1 cellular context compared by ENCODE assay signal in the genomic region with DNA sequence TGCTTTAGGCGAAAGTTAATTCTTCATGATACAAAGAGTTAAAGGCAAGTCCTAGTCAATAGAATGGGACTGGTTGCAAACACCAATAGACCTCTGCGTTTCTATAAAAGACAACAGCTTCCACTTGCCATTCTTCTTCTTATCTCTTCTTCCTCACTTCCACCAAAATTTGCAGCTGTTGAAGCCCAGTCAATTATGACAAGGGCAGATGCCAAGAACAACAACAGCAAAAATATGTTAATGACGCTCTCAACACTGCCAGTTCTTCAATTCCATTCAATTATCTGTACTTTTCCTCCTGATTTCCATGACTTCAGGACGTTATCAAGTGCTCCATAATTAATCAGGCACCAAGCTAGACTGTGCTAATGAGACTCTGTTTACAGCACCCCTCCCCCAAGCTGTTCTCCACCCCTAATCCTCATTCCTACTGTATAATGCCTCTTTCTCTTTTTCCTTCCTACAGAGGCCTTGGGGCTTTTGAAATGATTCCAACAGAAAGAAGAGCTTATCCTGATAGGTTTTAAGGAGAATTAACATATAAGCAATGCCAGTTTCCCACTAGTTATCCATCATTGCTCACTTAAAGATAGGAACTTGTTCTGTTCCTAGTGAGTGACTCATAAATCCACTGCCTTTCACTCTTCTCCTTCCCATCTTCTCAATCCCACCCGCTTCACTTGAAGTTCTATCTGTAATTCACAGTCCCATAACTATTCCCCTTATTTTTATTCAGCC.
TF ChIP-seq lines count a peak whose summit lies in the region.

No MANE protein-coding gene starts in this region.

TF ChIP-seq in A549, 52 proteins besides CTCF, POLR2A, EP300 and RAD21 (continued from another document):
- TF ChIP-seq, protein P1, sequence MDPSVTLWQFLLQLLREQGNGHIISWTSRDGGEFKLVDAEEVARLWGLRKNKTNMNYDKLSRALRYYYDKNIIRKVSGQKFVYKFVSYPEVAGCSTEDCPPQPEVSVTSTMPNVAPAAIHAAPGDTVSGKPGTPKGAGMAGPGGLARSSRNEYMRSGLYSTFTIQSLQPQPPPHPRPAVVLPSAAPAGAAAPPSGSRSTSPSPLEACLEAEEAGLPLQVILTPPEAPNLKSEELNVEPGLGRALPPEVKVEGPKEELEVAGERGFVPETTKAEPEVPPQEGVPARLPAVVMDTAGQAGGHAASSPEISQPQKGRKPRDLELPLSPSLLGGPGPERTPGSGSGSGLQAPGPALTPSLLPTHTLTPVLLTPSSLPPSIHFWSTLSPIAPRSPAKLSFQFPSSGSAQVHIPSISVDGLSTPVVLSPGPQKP (IDR thresholded peaks at IDR 0.05; ENCODE audit: low read depth, low read length), result no peak
- TF ChIP-seq ZC3H11A (IDR thresholded peaks at IDR 0.05) (no peak), BHLHE40 (IDR thresholded peaks at IDR 0.05; ENCODE audit: low read depth, low read length) (no peak), HDAC2 (IDR thresholded peaks at IDR 0.05) (no peak), ESRRA (IDR thresholded peaks at IDR 0.05; ENCODE audit: borderline replicate concordance, low read length) (no peak), CBX8 (IDR thresholded peaks at IDR 0.05) (no peak), RNF2 (IDR thresholded peaks at IDR 0.05; ENCODE audit: borderline replicate concordance, low read depth) (no peak), POLR2AphosphoS2 (conservative IDR thresholded peaks at IDR 0.05; ENCODE audit: low read length) (no peak)
TF ChIP-seq in A549: peak in this region for 0.
